ENCODE assay signal across 9 cellular contexts in the genomic region with DNA sequence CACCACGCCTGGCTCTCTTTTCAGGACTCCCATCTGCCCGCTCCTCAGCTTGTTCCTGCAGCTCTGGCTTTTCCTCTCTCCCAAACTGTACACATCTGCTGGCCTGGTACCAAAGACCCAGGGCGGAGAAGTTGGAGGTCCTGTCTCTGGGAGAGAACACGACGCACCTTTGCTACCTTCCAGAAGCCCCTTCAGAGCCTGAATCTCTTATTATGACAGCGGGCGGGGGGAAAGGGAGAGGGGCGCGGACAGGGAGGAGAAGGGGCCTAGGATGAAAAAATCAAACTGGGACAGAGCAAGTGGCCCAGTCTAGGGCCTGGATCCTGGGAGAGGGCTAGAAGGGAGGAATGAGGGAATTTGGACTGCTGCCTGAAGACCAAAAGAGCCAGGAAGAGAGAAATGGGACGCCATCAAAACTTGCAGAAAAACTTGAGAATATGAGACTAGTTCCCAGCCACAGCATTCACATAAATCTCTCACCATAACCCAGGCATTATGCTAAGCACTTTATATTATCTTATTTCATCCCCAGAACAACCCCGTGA. TPM values are rescaled to one million over a fixed set of nuclear protein-coding genes. Genes with fewer than 3 reads are reported as not detected.
DNase-seq lines count a peak whose midpoint lies in the region; ATAC-seq and TF ChIP-seq lines count a peak whose summit lies in the region.
"Had no signal": no experiment of that assay in that cellular context is flagged by ENCODE, and none has a peak within 500 bp of the region (broad histone marks: within the 10 kb centered on the region; RNA-seq: fewer than 3 reads in every experiment).

No MANE protein-coding gene starts in this region.

- H3K4me1 Mint-ChIP-seq in endodermal cell: peaks cover 11% of the 10 kb centered on the region
- H3K4me1 Mint-ChIP-seq in naive thymus-derived CD4-positive, alpha-beta T cell: peaks cover 15 to 68% (median 55%) of the 10 kb centered on the region in 7 donors

- H3K27ac ChIP-seq in right atrium auricular region (peak overlapping the region; percentile 100), endodermal cell (ENCODE audit: low read depth, low read length) (peak overlapping the region; percentile 52)
- peak overlapping the region; percentile 95 for H3K27ac ChIP-seq in naive thymus-derived CD4-positive, alpha-beta T cell (ENCODE audit: low read depth, low read length)

- H3K27ac Mint-ChIP-seq in endodermal cell: no peak overlapping the region
- no peak overlapping the region for H3K27ac Mint-ChIP-seq in naive thymus-derived CD4-positive, alpha-beta T cell

- H3K9me3 ChIP-seq in right atrium auricular region (no peaks in the 10 kb centered on the region), endodermal cell (ENCODE audit: control insufficient read depth, low read length) (no peaks in the 10 kb centered on the region)
- no peaks in the 10 kb centered on the region for H3K9me3 ChIP-seq in naive thymus-derived CD4-positive, alpha-beta T cell (ENCODE audit: control insufficient read depth in 2 of 3, low read length in 3 of 3)

- H3K4me3 Mint-ChIP-seq in endodermal cell: no peak overlapping the region
- no peak overlapping the region for H3K4me3 Mint-ChIP-seq in naive thymus-derived CD4-positive, alpha-beta T cell

- H3K27me3 ChIP-seq in right atrium auricular region (no peaks in the 10 kb centered on the region), endodermal cell (ENCODE audit: control insufficient read depth, insufficient read depth, low read length, poor library complexity, severe bottlenecking) (no peaks in the 10 kb centered on the region)
- no peaks in the 10 kb centered on the region for H3K27me3 ChIP-seq in naive thymus-derived CD4-positive, alpha-beta T cell (ENCODE audit: control insufficient read depth in 2 of 2, insufficient read depth in 2 of 2, low read length in 2 of 2)

- POLR2A ChIA-PET in naive thymus-derived CD4-positive, alpha-beta T cell (lab: Charles Lee): interaction anchor here (0.6 to 14.5 kb wide), 11 partner anchors 9 to 134 kb away, joined by 3 to 820 read pairs (median 28); a partner anchor contains a TSS

- CTCF ChIA-PET in naive thymus-derived CD4-positive, alpha-beta T cell (lab: Charles Lee): interaction anchor here (1.6 to 2.4 kb wide), 2 partner anchors 16 to 44 kb away, joined by 3 to 22 read pairs; no protein-coding TSS in a partner anchor

- 63 to 68% methylated on average over 7 to 11 of the region's 11 CpGs for WGBS in endodermal cell (ENCODE audit: insufficient coverage in 1 of 2, insufficient read length in 1 of 2), 2 experiments

- H3K4me1 ChIP-seq in right atrium auricular region: peaks cover 0 to 49% of the 10 kb centered on the region in 2 donors
- peaks cover 6% of the 10 kb centered on the region for H3K4me1 ChIP-seq in endodermal cell (ENCODE audit: control insufficient read depth, insufficient read depth, low read length)
- H3K4me1 ChIP-seq in naive thymus-derived CD4-positive, alpha-beta T cell (ENCODE audit: control insufficient read depth in 2 of 2, insufficient read depth in 2 of 2, low read length in 2 of 2): peaks cover 62 to 74% of the 10 kb centered on the region in 2 donors

- peaks cover 8% of the 10 kb centered on the region for H3K36me3 Mint-ChIP-seq in endodermal cell (ENCODE audit: low read depth)
- peaks cover 0 to 10% (median 4%) of the 10 kb centered on the region in 5 donors for H3K36me3 Mint-ChIP-seq in naive thymus-derived CD4-positive, alpha-beta T cell

- H3K9ac ChIP-seq in endodermal cell (ENCODE audit: extremely low read depth, low read length, poor library complexity, severe bottlenecking): peak overlapping the region; percentile 93

- H3K36me3 ChIP-seq in right atrium auricular region (peaks cover 33% of the 10 kb centered on the region), endodermal cell (ENCODE audit: control insufficient read depth, insufficient read depth, low read length) (peaks cover 20% of the 10 kb centered on the region)
- H3K36me3 ChIP-seq in naive thymus-derived CD4-positive, alpha-beta T cell (ENCODE audit: control insufficient read depth in 2 of 3, insufficient read depth in 3 of 3, low read length in 3 of 3): peaks cover 8 to 20% (median 11%) of the 10 kb centered on the region in 3 experiments

- intact Hi-C loops in Right ventricle myocardium inferior (cut with DNase I): loop anchor here (2.0 to 10.0 kb wide), 3 partner anchors 32 to 672 kb away; a partner anchor contains a TSS
- intact Hi-C loops in naive thymus-derived CD4-positive, alpha-beta T cell (cut with micrococcal nuclease): loop anchor here (5.0 to 10.0 kb wide), 6 partner anchors 93 to 920 kb away; a partner anchor contains a TSS

- no peak for DNase-seq in right atrium auricular region (ENCODE audit: low spot score)
- no peak for DNase-seq in Right ventricle myocardium inferior (ENCODE audit: missing footprints)
- DNase-seq in endodermal cell: no peak
- DNase-seq in naive thymus-derived CD4-positive, alpha-beta T cell: peak in 2 of 9 donors; percentile 29 to 40
- DNase-seq in amygdala (lab: John Stamatoyannopoulos, UW): no peak
- DNase-seq in NCI-H345 treated with DMSO at 0.1 percent for 48 hours (lab: John Stamatoyannopoulos, UW; ENCODE audit: unreplicated experiment): no peak
- DNase-seq in ureter (ENCODE audit: low spot score): no peak

- ATAC-seq in Right ventricle myocardium inferior (no peak), GM18907 (IDR thresholded peaks at IDR 0.05; ENCODE audit: unreplicated experiment) (no peak)
- ATAC-seq in naive thymus-derived CD4-positive, alpha-beta T cell: no peak

- H3K9me3 Mint-ChIP-seq in endodermal cell: no peaks in the 10 kb centered on the region
- H3K9me3 Mint-ChIP-seq in naive thymus-derived CD4-positive, alpha-beta T cell: peaks cover 0 to 10% (median 0%) of the 10 kb centered on the region in 11 donors

- TF ChIP-seq CTCF in right atrium auricular region (IDR thresholded peaks at IDR 0.05) (no peak), endodermal cell (conservative IDR thresholded peaks at IDR 0.05) (no peak)

- H3K4me3 ChIP-seq in right atrium auricular region: peak overlapping the region; percentile 83 to 95
- H3K4me3 ChIP-seq in endodermal cell (ENCODE audit: low read length): peak overlapping the region; percentile 97
- peak overlapping the region; percentile 93 for H3K4me3 ChIP-seq in naive thymus-derived CD4-positive, alpha-beta T cell (ENCODE audit: low read length)

- H3K27me3 Mint-ChIP-seq in endodermal cell (ENCODE audit: insufficient read depth): no peaks in the 10 kb centered on the region
- no peaks in the 10 kb centered on the region for H3K27me3 Mint-ChIP-seq in naive thymus-derived CD4-positive, alpha-beta T cell

RNA-seq across cellular contexts. Expression of a gene that starts 2.5 kb away (rescaled TPM):
- total RNA-seq in right atrium auricular region (10 to 100 TPM; 59.4 to 75.0 TPM), Right ventricle myocardium inferior (124 TPM), endodermal cell (10 to 100 TPM; 38.3 to 53.7 TPM), ureter (152 TPM)
- polyA plus RNA-seq in endodermal cell (2013, experiment 1 of 2): 24.2 TPM
- polyA plus RNA-seq in endodermal cell (2013, experiment 2 of 2): 19.0 TPM
- total RNA-seq in naive thymus-derived CD4-positive, alpha-beta T cell: 1,000 to 10,000 TPM in 2 of 5 experiments, 10 to 100 TPM in 3; 40.1 to 1,786 (median 95.0) TPM
- polyA plus RNA-seq in naive thymus-derived CD4-positive, alpha-beta T cell: 10 to 100 TPM in 1 of 2 donors, 1 to 10 TPM in 1; 7.9 to 12.1 TPM

RNA-seq across cellular contexts. Expression of a gene that starts 8.1 kb away (rescaled TPM):
- 10 to 100 TPM; 27.4 to 39.7 TPM for total RNA-seq in right atrium auricular region
- total RNA-seq in Right ventricle myocardium inferior: 56.6 TPM
- total RNA-seq in endodermal cell: 10 to 100 TPM; 32.1 to 32.2 TPM
- polyA plus RNA-seq in endodermal cell (2013, experiment 1 of 2): 57.3 TPM
- polyA plus RNA-seq in endodermal cell (2013, experiment 2 of 2): 46.3 TPM
- total RNA-seq in naive thymus-derived CD4-positive, alpha-beta T cell: 100 to 1,000 TPM in 4 of 5 experiments, 10 to 100 TPM in 1; 87.1 to 256 (median 210) TPM
- polyA plus RNA-seq in naive thymus-derived CD4-positive, alpha-beta T cell: 10 to 100 TPM; 75.0 to 75.1 TPM
- 87.9 TPM for total RNA-seq in ureter

RNA-seq across cellular contexts. Expression of a gene that starts 21.5 kb away (rescaled TPM):
- total RNA-seq in right atrium auricular region: 10 to 100 TPM in 1 of 2 donors, 1 to 10 TPM in 1; 7.3 to 11.0 TPM
- total RNA-seq in Right ventricle myocardium inferior: 6.7 TPM
- 10 to 100 TPM; 26.2 to 27.7 TPM for total RNA-seq in endodermal cell
- 79.3 TPM for polyA plus RNA-seq in endodermal cell (2013, experiment 1 of 2)
- polyA plus RNA-seq in endodermal cell (2013, experiment 2 of 2): 69.1 TPM
- 10 to 100 TPM; 23.1 to 49.7 (median 26.5) TPM for total RNA-seq in naive thymus-derived CD4-positive, alpha-beta T cell
- 10 to 100 TPM; 40.4 to 45.9 TPM for polyA plus RNA-seq in naive thymus-derived CD4-positive, alpha-beta T cell
- total RNA-seq in ureter: 17.1 TPM

RNA-seq across cellular contexts. Expression of a gene that starts 30.8 kb away (rescaled TPM):
- total RNA-seq in right atrium auricular region: not detected
- not detected for total RNA-seq in Right ventricle myocardium inferior
- total RNA-seq in endodermal cell: 1 to 10 TPM in 1 of 2 donors, under 1 TPM in 1; 0.40 to 2.2 TPM
- polyA plus RNA-seq in endodermal cell (2013, experiment 1 of 2): 0.89 TPM
- 0.87 TPM for polyA plus RNA-seq in endodermal cell (2013, experiment 2 of 2)
- total RNA-seq in naive thymus-derived CD4-positive, alpha-beta T cell: under 1 TPM; 0.22 to 0.98 (median 0.41) TPM
- polyA plus RNA-seq in naive thymus-derived CD4-positive, alpha-beta T cell: not detected
- total RNA-seq in ureter: not detected
- polyA plus RNA-seq: BJ had no signal

RNA-seq across cellular contexts. Expression of a gene that starts 35.3 kb away (rescaled TPM):
- total RNA-seq in right atrium auricular region (10 to 100 TPM; 10.2 to 10.8 TPM), Right ventricle myocardium inferior (9.2 TPM), endodermal cell (1 to 10 TPM; 4.1 to 5.5 TPM), ureter (7.1 TPM)
- 3.5 TPM for polyA plus RNA-seq in endodermal cell (2013, experiment 1 of 2)
- 3.2 TPM for polyA plus RNA-seq in endodermal cell (2013, experiment 2 of 2)
- total RNA-seq in naive thymus-derived CD4-positive, alpha-beta T cell: 10 to 100 TPM in 3 of 5 experiments, 1 to 10 TPM in 2; 5.4 to 16.1 (median 13.4) TPM
- polyA plus RNA-seq in naive thymus-derived CD4-positive, alpha-beta T cell: 10 to 100 TPM; 16.7 to 23.7 TPM
